ENCODE assay signal across 12 cellular contexts in genomic region chr5:143217804-143218160, GRCh38.
DNase-seq lines count a peak whose midpoint lies in the region; ATAC-seq, FAIRE-seq and TF ChIP-seq lines count a peak whose summit lies in the region.
"Had no signal": no experiment of that assay in that cellular context is flagged by ENCODE, and none has a peak within 500 bp of the region (broad histone marks: within the 10 kb centered on the region; RNA-seq: fewer than 3 reads in every experiment).

No MANE protein-coding gene starts in this region.

- no peak for TF ChIP-seq POLR2A in K562 (conservative IDR thresholded peaks at IDR 0.05)

- no peak for TF ChIP-seq RAD21 in K562 (CRISPR knock-in tag; conservative IDR thresholded peaks at IDR 0.05 in 1 of 2, IDR thresholded peaks at IDR 0.05 in 1 of 2)

- H3K4me1 ChIP-seq in K562 (replicated peaks in 1 of 2; ENCODE audit: control insufficient read depth in 2 of 2, insufficient read depth in 2 of 2, low read length in 2 of 2): peaks cover 37 to 69% of the 10 kb centered on the region in 2 experiments

- TF ChIP-seq EP300 in K562 (IDR thresholded peaks at IDR 0.05; ENCODE audit: low read length): no peak

- no peak overlapping the region for H3K4me2 ChIP-seq in K562 (ENCODE audit: insufficient read depth, low read length)
- H3K4me2 ChIP-seq: KMS-11 had no signal

- H3K9me1 ChIP-seq in K562 (ENCODE audit: control insufficient read depth, insufficient read depth, low read length): no peaks in the 10 kb centered on the region

- H3K4me3 ChIP-seq in K562: no peak overlapping the region
- H3K4me3 ChIP-seq: right atrium auricular region had no signal

- POLR2A ChIA-PET in GM10248 (lab: Yijun Ruan, JAX): no interaction called here
- POLR2A ChIA-PET in K562 (lab: Yijun Ruan, JAX): interaction anchor here (0.6 to 1.8 kb wide), 4 partner anchors 10 to 221 kb away, joined by 3 to 7 read pairs (median 4); no protein-coding TSS in a partner anchor

- no peak for FAIRE-seq in K562 (lab: Jason Lieb, UNC)

- CTCF ChIA-PET in GM10248 (lab: Yijun Ruan, JAX): interaction anchor here (0.9 to 5.6 kb wide), 16 partner anchors 8 to 216 kb away, joined by 3 to 45 read pairs (median 4); partner anchors contain the start of gene NR3C1
- CTCF ChIA-PET in K562 (lab: Yijun Ruan, JAX; ENCODE audit: low intra/inter-chr PET ratio): no interaction called here

- peak; percentile 25 for ATAC-seq in GM19023 (IDR thresholded peaks at IDR 0.05; ENCODE audit: unreplicated experiment)
- peak; percentile 28 for ATAC-seq in HG03045 (IDR thresholded peaks at IDR 0.05; ENCODE audit: unreplicated experiment)
- ATAC-seq in K562: no peak
- ATAC-seq in SK-N-SH treated with all-trans-retinoic acid at 6 μM for 48 hours: no peak
- no peak for ATAC-seq in GM21390 (IDR thresholded peaks at IDR 0.05; ENCODE audit: unreplicated experiment)
- no peak for ATAC-seq in GM18498 (IDR thresholded peaks at IDR 0.05; ENCODE audit: unreplicated experiment)

- in situ Hi-C loops in K562 (cut with MboI): no loop called here

- H3K9me3 ChIP-seq in K562 (replicated peaks; ENCODE audit: control insufficient read depth, insufficient read depth, low read depth, low read length): no peaks in the 10 kb centered on the region
- H3K9me3 ChIP-seq: right atrium auricular region had no signal

- H3K27me3 ChIP-seq in K562 (ENCODE audit: control insufficient read depth in 2 of 2, insufficient read depth in 2 of 2, low read length in 2 of 2): no peaks in the 10 kb centered on the region
- H3K27me3 ChIP-seq: right atrium auricular region had no signal

- H3K27ac ChIP-seq in K562 (ENCODE audit: extremely low read depth, low read depth, low read length): no peak overlapping the region
- H3K27ac ChIP-seq: KMS-11, right atrium auricular region, VCaP had no signal

- 55% methylated on average over 2 of the region's 2 CpGs for WGBS in K562 (ENCODE audit: insufficient coverage, low coverage, missing lambda C conversion rate)

- intact Hi-C loops in K562 (cut with micrococcal nuclease): loop anchor here (2.0 to 10.0 kb wide), 2 partner anchors 185 to 367 kb away; partner anchors contain the start of gene NR3C1

- no peaks in the 10 kb centered on the region for H3K79me2 ChIP-seq in K562 (ENCODE audit: control insufficient read depth, insufficient read depth, low read length)

- TF ChIP-seq CTCF in GM10248 (IDR thresholded peaks at IDR 0.05; ENCODE audit: control extremely low read depth, extremely low read depth, low read depth, missing control alignments): no peak
- no peak for TF ChIP-seq CTCF in K562 (IDR thresholded peaks at IDR 0.05 in 2 of 3, conservative IDR thresholded peaks at IDR 0.05 in 1 of 3; ENCODE audit: insufficient read depth in 2 of 3, low read depth in 1 of 3, low read length in 3 of 3)

- no peak overlapping the region for H3K9ac ChIP-seq in K562 (ENCODE audit: insufficient read depth in 1 of 2, low read depth in 2 of 2, low read length in 2 of 2)
- H3K9ac ChIP-seq: KMS-11 had no signal

- BruUV-seq in K562 (replicated peaks; lab: Mats Ljungman, UMichigan): no TSS peak

- H2AFZ ChIP-seq in K562 (ENCODE audit: low read depth, low read length): peak overlapping the region; percentile 30; the same call in 1 of the 2 replicates

- H4K20me1 ChIP-seq in K562 (replicated peaks; ENCODE audit: control insufficient read depth, insufficient read depth, low read length): no peaks in the 10 kb centered on the region

- DNase-seq in GM10248 (ENCODE audit: extremely low spot score) (peak; percentile 39), K562 (ENCODE audit: extremely low read depth in 1 of 4, low spot score in 3 of 4) (no peak)
- no peak for DNase-seq in central memory CD4-positive, alpha-beta T cell
- DNase-seq: activated gamma-delta T cell had no signal

- H3K36me3 ChIP-seq in K562 (ENCODE audit: control insufficient read depth, insufficient read depth, low read length): no peaks in the 10 kb centered on the region

TF ChIP-seq in K562, 482 proteins besides CTCF, POLR2A, EP300 and RAD21 (continues in another document):
- TF ChIP-seq CBFA2T3 (IDR thresholded peaks at IDR 0.05) (0 out of 2 replicates have a peak, but pooled peaks have one; percentile 4), ZNF436 (CRISPR knock-in tag; IDR thresholded peaks at IDR 0.05) (no peak)

TF ChIP-seq in SK-N-SH treated with all-trans-retinoic acid at 6 μM for 48 hours, 23 proteins besides CTCF, POLR2A, EP300 and RAD21:
- TF ChIP-seq CREB5 (CRISPR knock-in tag; IDR thresholded peaks at IDR 0.05; ENCODE audit: low read depth) (no peak), PPARA (CRISPR knock-in tag; IDR thresholded peaks at IDR 0.05; ENCODE audit: borderline replicate concordance) (no peak), SNAI2 (CRISPR knock-in tag; IDR thresholded peaks at IDR 0.05) (no peak)

Comparison
In these comparisons a context has a peak if more than half of its experiments do, and no peak if none do; other contexts are left out.
1. ATAC-seq: peak in GM19023 (single experiment) and HG03045 (single experiment); none in K562 (single experiment), SK-N-SH treated with all-trans-retinoic acid at 6 μM for 48 hours (single experiment), GM21390 (single experiment) and GM18498 (single experiment).